Comparison of ENCODE assay signal across 1 cellular context in the genomic region with DNA sequence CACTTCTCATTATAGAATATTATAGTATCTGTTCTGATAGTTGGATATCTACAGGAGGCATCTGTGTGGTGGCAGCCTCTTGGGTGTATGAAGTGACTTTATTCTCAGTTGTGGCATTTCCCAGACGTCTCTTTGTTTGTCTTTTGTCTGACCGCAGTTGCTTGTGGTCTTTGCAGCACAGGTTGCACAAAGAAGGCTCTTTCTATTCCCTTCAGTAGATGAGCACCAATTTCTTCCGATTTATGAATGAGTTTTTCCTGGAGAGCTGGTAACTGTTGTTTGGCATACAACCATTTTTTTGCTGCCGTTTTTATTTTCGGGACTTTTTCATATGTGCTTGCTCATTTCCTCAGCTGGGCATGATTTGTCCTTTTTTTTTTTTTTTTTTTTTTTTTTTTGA.
TF ChIP-seq lines count a peak whose summit lies in the region.

No MANE protein-coding gene starts in this region.

TF ChIP-seq in SK-N-SH, 30 proteins besides CTCF, POLR2A, EP300 and RAD21 (continued from another document):
- TF ChIP-seq, protein P1, sequence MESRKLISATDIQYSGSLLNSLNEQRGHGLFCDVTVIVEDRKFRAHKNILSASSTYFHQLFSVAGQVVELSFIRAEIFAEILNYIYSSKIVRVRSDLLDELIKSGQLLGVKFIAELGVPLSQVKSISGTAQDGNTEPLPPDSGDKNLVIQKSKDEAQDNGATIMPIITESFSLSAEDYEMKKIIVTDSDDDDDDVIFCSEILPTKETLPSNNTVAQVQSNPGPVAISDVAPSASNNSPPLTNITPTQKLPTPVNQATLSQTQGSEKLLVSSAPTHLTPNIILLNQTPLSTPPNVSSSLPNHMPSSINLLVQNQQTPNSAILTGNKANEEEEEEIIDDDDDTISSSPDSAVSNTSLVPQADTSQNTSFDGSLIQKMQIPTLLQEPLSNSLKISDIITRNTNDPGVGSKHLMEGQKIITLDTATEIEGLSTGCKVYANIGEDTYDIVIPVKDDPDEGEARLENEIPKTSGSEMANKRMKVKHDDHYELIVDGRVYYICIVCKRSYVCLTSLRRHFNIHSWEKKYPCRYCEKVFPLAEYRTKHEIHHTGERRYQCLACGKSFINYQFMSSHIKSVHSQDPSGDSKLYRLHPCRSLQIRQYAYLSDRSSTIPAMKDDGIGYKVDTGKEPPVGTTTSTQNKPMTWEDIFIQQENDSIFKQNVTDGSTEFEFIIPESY (IDR thresholded peaks at IDR 0.05; ENCODE audit: borderline replicate concordance, low read depth) = no peak
TF ChIP-seq in SK-N-SH: peak in this region for 0.
